ENCODE assay signal across 1 cellular context in the genomic region with DNA sequence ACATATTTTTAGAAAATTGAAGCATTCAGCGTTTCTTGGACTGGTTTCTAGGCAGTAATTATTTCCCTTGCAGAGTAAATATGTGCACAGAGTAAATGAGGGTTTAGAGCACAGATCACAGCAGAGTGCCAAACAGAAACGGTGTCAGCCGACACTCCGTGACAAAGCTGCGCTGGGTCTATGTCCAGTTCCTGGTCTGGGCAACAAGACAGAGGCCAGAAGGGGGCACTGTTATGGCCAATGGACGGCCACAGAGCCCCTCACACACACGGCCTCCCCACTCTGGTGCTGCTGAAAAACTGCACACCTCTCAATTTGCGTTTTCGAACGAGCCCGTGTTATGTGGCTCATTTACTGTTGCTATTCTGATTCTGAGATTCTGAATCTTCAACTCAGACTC.
TF ChIP-seq lines count a peak whose summit lies in the region.

No MANE protein-coding gene starts in this region.

TF ChIP-seq in K562, 482 proteins besides CTCF, POLR2A, EP300 and RAD21 (continued from another document):
- TF ChIP-seq, protein P1, sequence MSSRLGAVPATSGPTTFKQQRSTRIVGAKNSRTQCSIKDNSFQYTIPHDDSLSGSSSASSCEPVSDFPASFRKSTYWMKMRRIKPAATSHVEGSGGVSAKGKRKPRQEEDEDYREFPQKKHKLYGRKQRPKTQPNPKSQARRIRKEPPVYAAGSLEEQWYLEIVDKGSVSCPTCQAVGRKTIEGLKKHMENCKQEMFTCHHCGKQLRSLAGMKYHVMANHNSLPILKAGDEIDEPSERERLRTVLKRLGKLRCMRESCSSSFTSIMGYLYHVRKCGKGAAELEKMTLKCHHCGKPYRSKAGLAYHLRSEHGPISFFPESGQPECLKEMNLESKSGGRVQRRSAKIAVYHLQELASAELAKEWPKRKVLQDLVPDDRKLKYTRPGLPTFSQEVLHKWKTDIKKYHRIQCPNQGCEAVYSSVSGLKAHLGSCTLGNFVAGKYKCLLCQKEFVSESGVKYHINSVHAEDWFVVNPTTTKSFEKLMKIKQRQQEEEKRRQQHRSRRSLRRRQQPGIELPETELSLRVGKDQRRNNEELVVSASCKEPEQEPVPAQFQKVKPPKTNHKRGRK (tag; IDR thresholded peaks at IDR 0.05): no peak
- TF ChIP-seq, protein P2, sequence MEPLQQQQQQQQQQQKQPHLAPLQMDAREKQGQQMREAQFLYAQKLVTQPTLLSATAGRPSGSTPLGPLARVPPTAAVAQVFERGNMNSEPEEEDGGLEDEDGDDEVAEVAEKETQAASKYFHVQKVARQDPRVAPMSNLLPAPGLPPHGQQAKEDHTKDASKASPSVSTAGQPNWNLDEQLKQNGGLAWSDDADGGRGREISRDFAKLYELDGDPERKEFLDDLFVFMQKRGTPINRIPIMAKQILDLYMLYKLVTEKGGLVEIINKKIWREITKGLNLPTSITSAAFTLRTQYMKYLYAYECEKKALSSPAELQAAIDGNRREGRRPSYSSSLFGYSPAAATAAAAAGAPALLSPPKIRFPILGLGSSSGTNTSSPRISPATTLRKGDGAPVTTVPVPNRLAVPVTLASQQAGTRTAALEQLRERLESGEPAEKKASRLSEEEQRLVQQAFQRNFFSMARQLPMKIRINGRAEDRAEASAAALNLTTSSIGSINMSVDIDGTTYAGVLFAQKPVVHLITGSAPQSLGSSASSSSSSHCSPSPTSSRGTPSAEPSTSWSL (CRISPR knock-in tag; IDR thresholded peaks at IDR 0.05; ENCODE audit: borderline replicate concordance): no peak
- TF ChIP-seq HMG20A (CRISPR knock-in tag; conservative IDR thresholded peaks at IDR 0.05): no peak
- TF ChIP-seq ZFP1 (CRISPR knock-in tag; IDR thresholded peaks at IDR 0.05): no peak
- TF ChIP-seq ZNF311 (CRISPR knock-in tag; IDR thresholded peaks at IDR 0.05): no peak
- no peak for TF ChIP-seq KLF6 (CRISPR knock-in tag; IDR thresholded peaks at IDR 0.05; ENCODE audit: borderline replicate concordance)
- no peak for TF ChIP-seq PTBP1 (IDR thresholded peaks at IDR 0.05; ENCODE audit: low read depth, low read length)
